Comparison of ENCODE assay signal across 1 cellular context in genomic region chr10:80464557-80465466, GRCh38.
A peak's percentile ranks its signal among the peaks of the same experiment; 100 is the strongest.
TF ChIP-seq lines count a peak whose summit lies in the region.

No MANE protein-coding gene starts in this region.

TF ChIP-seq in WTC11, 78 proteins besides CTCF, POLR2A, EP300 and RAD21 (continued from another document):
- TF ChIP-seq MLX (CRISPR knock-in tag; IDR thresholded peaks at IDR 0.05): no peak
- TF ChIP-seq ATF1 (CRISPR knock-in tag; IDR thresholded peaks at IDR 0.05): no peak
- TF ChIP-seq E2F5 (CRISPR knock-in tag; IDR thresholded peaks at IDR 0.05): no peak
- peak; percentile 59; the same call in 1 of the 2 replicates for TF ChIP-seq SP1 (CRISPR knock-in tag; conservative IDR thresholded peaks at IDR 0.05)
- 0 out of 2 replicates have a peak, but pooled peaks have one; percentile 30 for TF ChIP-seq CBFB (CRISPR knock-in tag; IDR thresholded peaks at IDR 0.05; ENCODE audit: low read depth)
- TF ChIP-seq HMGA2 (CRISPR knock-in tag; IDR thresholded peaks at IDR 0.05): no peak
- no peak for TF ChIP-seq TEAD4 (CRISPR knock-in tag; IDR thresholded peaks at IDR 0.05)
- TF ChIP-seq ZNF138 (CRISPR knock-in tag; conservative IDR thresholded peaks at IDR 0.05): no peak
- TF ChIP-seq TP53 (CRISPR knock-in tag; IDR thresholded peaks at IDR 0.05): no peak
- TF ChIP-seq FOXP1 (CRISPR knock-in tag; IDR thresholded peaks at IDR 0.05; ENCODE audit: borderline replicate concordance): no peak
- no peak for TF ChIP-seq PRDM15 (CRISPR knock-in tag; IDR thresholded peaks at IDR 0.05)
- TF ChIP-seq ARID4B (CRISPR knock-in tag; IDR thresholded peaks at IDR 0.05; ENCODE audit: borderline replicate concordance): no peak
- TF ChIP-seq CREB1 (CRISPR knock-in tag; IDR thresholded peaks at IDR 0.05): no peak
- TF ChIP-seq OVOL2 (CRISPR knock-in tag; IDR thresholded peaks at IDR 0.05; ENCODE audit: borderline replicate concordance): no peak
